In genomic region chr10:128625926-128626325, GRCh38 we compare ENCODE assay signal across 28 cellular contexts.
"Had no signal": no experiment of that assay in that cellular context is flagged by ENCODE, and none has a peak within 500 bp of the region (broad histone marks: within the 10 kb centered on the region; RNA-seq: fewer than 3 reads in every experiment).

No MANE protein-coding gene starts in this region.

- H3K27ac Mint-ChIP-seq: activated naive CD8-positive, alpha-beta T cell treated with anti-CD3 and anti-CD28 coated beads for 36 hours; activated T-helper 2 cell treated with anti-CD3 and anti-CD28 coated beads, Interferon-gamma antibody, Interleukin-2, Interleukin-4, amounts not matched to agents 10 μg/mL and 5 μg/mL and 100 μg/mL, durations not matched to agents 14 hours and 24 hours and 36 hours; nephron progenitor cell; stimulated activated effector memory CD8-positive, alpha-beta T cell treated with anti-CD3 and anti-CD28 coated beads, Interleukin-12 subunit alpha, Interleukin-12 subunit beta, amount 100 ng/mL, for 72 hours had no signal

- H3K4me1 ChIP-seq: right lobe of liver, stomach, suprapubic skin had no signal

- DNase-seq: activated CD4-positive, alpha-beta T cell treated with anti-CD3 and anti-CD28 coated beads, Interleukin-2, amount 50 U/mL, for 48 hours; activated CD8-positive, alpha-beta memory T cell treated with anti-CD3 and anti-CD28 coated beads, Interleukin-2, amount 50 U/mL, for 48 hours; activated naive CD4-positive, alpha-beta T cell treated with Interleukin-2 at 50 U/mL for 16 hours; activated naive CD8-positive, alpha-beta T cell treated with anti-CD3 and anti-CD28 coated beads for 36 hours; activated T-cell treated with anti-CD3 and anti-CD28 coated beads, Interleukin-2, amount 50 U/mL, for 4 hours; cortex of kidney; erythroblast; heart left ventricle; left colon; mesenchymal stem cell; mucosa of descending colon; nephron progenitor cell; occipital lobe; right lobe of liver; stimulated activated CD4-positive, alpha-beta T cell treated with anti-CD3 and anti-CD28 coated beads, Interleukin-2, amount 100 ng/mL, for 24 hours; stomach; T-helper 1 cell had no signal

- H3K27ac ChIP-seq: cardiac muscle cell, heart left ventricle, right lobe of liver, skin epidermis, stomach, suprapubic skin, tibial nerve had no signal

- H3K36me3 ChIP-seq: cardiac muscle cell, heart left ventricle, right lobe of liver, stomach, suprapubic skin, tibial nerve had no signal

- H3K36me3 Mint-ChIP-seq: activated naive CD8-positive, alpha-beta T cell treated with anti-CD3 and anti-CD28 coated beads for 36 hours; stimulated activated effector memory CD8-positive, alpha-beta T cell treated with anti-CD3 and anti-CD28 coated beads, Interleukin-12 subunit alpha, Interleukin-12 subunit beta, amount 100 ng/mL, for 72 hours had no signal

- H3K4me3 ChIP-seq: cardiac muscle cell, heart left ventricle, mucosa of descending colon, right lobe of liver, skin epidermis, stomach, suprapubic skin, tibial nerve had no signal

- H3K9me3 ChIP-seq: heart left ventricle, mucosa of descending colon, right lobe of liver, stomach, suprapubic skin, tibial nerve had no signal

- H3K4me1 Mint-ChIP-seq: activated naive CD8-positive, alpha-beta T cell treated with anti-CD3 and anti-CD28 coated beads for 36 hours; stimulated activated effector memory CD8-positive, alpha-beta T cell treated with anti-CD3 and anti-CD28 coated beads, Interleukin-12 subunit alpha, Interleukin-12 subunit beta, amount 100 ng/mL, for 72 hours had no signal

- ATAC-seq: activated T-cell treated with anti-CD3 and anti-CD28 coated beads, Interleukin-2, amount 50 U/mL, for 4 hours; heart left ventricle; left colon; mucosa of descending colon; right lobe of liver; stimulated activated effector memory CD8-positive, alpha-beta T cell treated with anti-CD3 and anti-CD28 coated beads, Interleukin-12 subunit alpha, Interleukin-12 subunit beta, amount 100 ng/mL, for 72 hours had no signal

- H3K27me3 Mint-ChIP-seq: activated naive CD8-positive, alpha-beta T cell treated with anti-CD3 and anti-CD28 coated beads for 36 hours had no signal

- H3K4me3 Mint-ChIP-seq: activated naive CD8-positive, alpha-beta T cell treated with anti-CD3 and anti-CD28 coated beads for 36 hours; activated T-cell treated with anti-CD3 and anti-CD28 coated beads, Interleukin-2, amount 50 U/mL, for 4 hours; nephron progenitor cell; stimulated activated effector memory CD8-positive, alpha-beta T cell treated with anti-CD3 and anti-CD28 coated beads, Interleukin-12 subunit alpha, Interleukin-12 subunit beta, amount 100 ng/mL, for 72 hours had no signal

- H3K9me3 Mint-ChIP-seq: activated naive CD8-positive, alpha-beta T cell treated with anti-CD3 and anti-CD28 coated beads for 36 hours; activated T-cell treated with anti-CD3 and anti-CD28 coated beads, Interleukin-2, amount 50 U/mL, for 4 hours; activated T-helper 2 cell treated with anti-CD3 and anti-CD28 coated beads, Interferon-gamma antibody, Interleukin-2, Interleukin-4, amounts not matched to agents 10 μg/mL and 5 μg/mL and 100 μg/mL, durations not matched to agents 14 hours and 24 hours and 36 hours; nephron progenitor cell had no signal

- H3K27me3 ChIP-seq: cardiac muscle cell, right lobe of liver, tibial nerve had no signal

- FAIRE-seq: endometrium, frontal cortex, keratinocyte, TTC549, urothelium cell line had no signal
